Comparison of ENCODE assay signal across 19 cellular contexts in the genomic region with DNA sequence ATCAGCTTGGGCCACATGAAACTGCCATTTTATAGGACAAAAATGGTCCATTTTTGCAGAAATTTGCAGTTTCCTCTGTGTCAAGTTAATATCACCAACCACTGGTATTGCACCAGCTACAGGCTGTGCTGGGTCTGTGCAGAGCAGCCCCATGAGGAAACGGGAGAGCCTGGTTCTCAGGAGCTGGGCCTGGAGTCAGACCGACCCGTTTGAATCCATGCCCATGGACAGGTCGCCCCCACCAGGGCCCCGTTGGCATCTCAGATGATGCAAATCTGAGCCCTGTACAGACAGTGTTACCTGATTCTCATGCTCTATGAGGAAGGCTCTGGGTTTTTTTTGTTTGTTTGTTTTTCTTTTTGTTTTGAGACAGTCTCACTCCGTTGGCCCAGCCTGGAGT. TPM values are rescaled to one million over a fixed set of nuclear protein-coding genes. Genes with fewer than 3 reads are reported as not detected.
DNase-seq lines count a peak whose midpoint lies in the region; ATAC-seq and TF ChIP-seq lines count a peak whose summit lies in the region.
"Had no signal": no experiment of that assay in that cellular context is flagged by ENCODE, and none has a peak within 500 bp of the region (broad histone marks: within the 10 kb centered on the region; RNA-seq: fewer than 3 reads in every experiment).

No MANE protein-coding gene starts in this region.

- no peak overlapping the region for H3K27ac ChIP-seq in RWPE2 (ENCODE audit: poor library complexity, severe bottlenecking)
- H3K27ac ChIP-seq in foreskin keratinocyte, result no peak overlapping the region
- H3K27ac ChIP-seq: heart right ventricle had no signal

- DNase-seq in ACHN (peak; percentile 21), H7 (peak; percentile 69), RWPE2 (ENCODE audit: low spot score) (no peak), foreskin keratinocyte (no peak), ecto neural progenitor cell (ENCODE audit: low spot score) (no peak), COLO829 (ENCODE audit: low spot score) (no peak), NCI-H187 (lab: John Stamatoyannopoulos, UW) (no peak), medulla oblongata (ENCODE audit: extremely low spot score) (no peak)
- DNase-seq: activated CD4-positive, alpha-beta T cell treated with anti-CD3 and anti-CD28 coated beads, Interleukin-2, amount 50 U/mL, for 4 hours; heart right ventricle; kidney; NCI-H1105; NCI-H2227 treated with DMSO at 0.1 percent for 48 hours; right cardiac atrium; SIG-M5; stimulated activated CD4-positive, alpha-beta T cell treated with anti-CD3 and anti-CD28 coated beads, Interleukin-1b, Interleukin-23, amount 100 ng/mL, for 48 hours; T1000 had no signal

- ATAC-seq in RWPE2 (ENCODE audit: low read depth) (0 out of 3 replicates have a peak, but pooled peaks have one; percentile 23), foreskin keratinocyte (no peak)
- ATAC-seq: heart right ventricle, K562, right cardiac atrium had no signal

- H3K36me3 ChIP-seq in H7 (replicated peaks; ENCODE audit: control insufficient read depth, insufficient read depth, low read length) (no peaks in the 10 kb centered on the region), RWPE2 (ENCODE audit: low read depth) (no peaks in the 10 kb centered on the region)
- H3K36me3 ChIP-seq: heart right ventricle had no signal

- H3K27me3 ChIP-seq in H7 (ENCODE audit: control insufficient read depth, insufficient read depth, low read length) (no peaks in the 10 kb centered on the region), RWPE2 (ENCODE audit: insufficient read depth, poor library complexity, severe bottlenecking) (no peaks in the 10 kb centered on the region), foreskin keratinocyte (no peaks in the 10 kb centered on the region)
- H3K27me3 ChIP-seq: heart right ventricle had no signal

- TF ChIP-seq CTCF in RWPE2 (IDR thresholded peaks at IDR 0.05; ENCODE audit: poor library complexity, severe bottlenecking), result no peak
- peak; percentile 45 for TF ChIP-seq CTCF in foreskin keratinocyte (conservative IDR thresholded peaks at IDR 0.05)

- no peaks in the 10 kb centered on the region for H3K9me3 ChIP-seq in RWPE2 (ENCODE audit: severe bottlenecking)
- H3K9me3 ChIP-seq: heart right ventricle had no signal

- H3K4me3 ChIP-seq in H7 (ENCODE audit: insufficient read depth, low read depth, low read length) (no peak overlapping the region), RWPE2 (ENCODE audit: severe bottlenecking) (no peak overlapping the region)
- H3K4me3 ChIP-seq: heart right ventricle, K562 had no signal

- H3K4me1 ChIP-seq in RWPE2 (ENCODE audit: insufficient read depth, poor library complexity, severe bottlenecking) (no peaks in the 10 kb centered on the region), foreskin keratinocyte (no peaks in the 10 kb centered on the region)
- H3K4me1 ChIP-seq: heart right ventricle had no signal

- in situ Hi-C loops in ACHN (cut with HindIII; ENCODE audit: low pct_ligation_motif_present, low pct_unique_long_range_greater_than_20kb, low sequenced_read_pairs), result no loop called here

RNA-seq across cellular contexts. Expression of gene SEC14L6, which starts 9.8 kb away (rescaled TPM):
- 0.17 and 0.55 TPM in 2 replicates for total RNA-seq in H7 (2014; rRNA removed; shearing (Covaris generic))
- 0.07 TPM in 1 of 2 replicates, not detected in the other for total RNA-seq in foreskin keratinocyte
- 0.02 and 0.03 TPM in 2 replicates for polyA plus RNA-seq in foreskin keratinocyte
- total RNA-seq: activated T-helper 1 cell treated with anti-CD3 and anti-CD28 coated beads, Interleukin-12 subunit alpha, Interleukin-12 subunit beta, Interleukin-2, Interleukin-4 antibody, amounts not matched to agents 30 ng/mL and 10 ng/mL and 1 ng/mL, durations not matched to agents 14 hours and 24 hours and 36 hours had no signal
- polyA plus RNA-seq: heart right ventricle had no signal

RNA-seq across cellular contexts. Expression of gene GAL3ST1, which starts 18.1 kb away (rescaled TPM):
- 8.4 and 11.9 TPM in 2 replicates for total RNA-seq in H7 (2014; rRNA removed; shearing (Covaris generic))
- total RNA-seq in foreskin keratinocyte, result not detected in 2 replicates
- not detected in 2 replicates for polyA plus RNA-seq in foreskin keratinocyte
- total RNA-seq: activated T-helper 1 cell treated with anti-CD3 and anti-CD28 coated beads, Interleukin-12 subunit alpha, Interleukin-12 subunit beta, Interleukin-2, Interleukin-4 antibody, amounts not matched to agents 30 ng/mL and 10 ng/mL and 1 ng/mL, durations not matched to agents 14 hours and 24 hours and 36 hours had no signal

RNA-seq across cellular contexts. Expression of gene PES1, which starts 35.3 kb away (rescaled TPM):
- 86.2 and 111 TPM in 2 replicates for total RNA-seq in H7 (2014; rRNA removed; shearing (Covaris generic))
- total RNA-seq in foreskin keratinocyte, result 89.1 and 105 TPM in 2 replicates
- polyA plus RNA-seq in foreskin keratinocyte, result 93.8 and 100 TPM in 2 replicates

RNA-seq across cellular contexts. Expression of gene TCN2, which starts 50.6 kb away (rescaled TPM):
- total RNA-seq in H7 (2014; rRNA removed; shearing (Covaris generic)), result 35.6 and 40.3 TPM in 2 replicates
- total RNA-seq in foreskin keratinocyte, result 1.4 and 1.8 TPM in 2 replicates
- 1.6 and 1.9 TPM in 2 replicates for polyA plus RNA-seq in foreskin keratinocyte

RNA-seq across cellular contexts. Expression of gene SEC14L4, which starts 50.9 kb away (rescaled TPM):
- not detected in 2 replicates for total RNA-seq in H7 (2014; rRNA removed; shearing (Covaris generic))
- 0.07 TPM in 1 of 2 replicates, not detected in the other for total RNA-seq in foreskin keratinocyte
- polyA plus RNA-seq in foreskin keratinocyte, result 0.02 and 0.04 TPM in 2 replicates
- total RNA-seq: activated T-helper 1 cell treated with anti-CD3 and anti-CD28 coated beads, Interleukin-12 subunit alpha, Interleukin-12 subunit beta, Interleukin-2, Interleukin-4 antibody, amounts not matched to agents 30 ng/mL and 10 ng/mL and 1 ng/mL, durations not matched to agents 14 hours and 24 hours and 36 hours; K562; right cardiac atrium had no signal
- polyA plus RNA-seq: heart right ventricle, right cardiac atrium had no signal

Comparison
In these comparisons a context has a peak if more than half of its experiments do, and no peak if none do; other contexts are left out.
1. DNase-seq: peak in ACHN (single experiment) and H7 (single experiment); none in RWPE2 (single experiment), foreskin keratinocyte (0 of 2), ecto neural progenitor cell (single experiment), COLO829 (single experiment), NCI-H187 (0 of 2) and medulla oblongata (single experiment).